20 cellular contexts compared by ENCODE assay signal in genomic region chr20:23335521-23335920, GRCh38.
"Had no signal": no experiment of that assay in that cellular context is flagged by ENCODE, and none has a peak within 500 bp of the region (broad histone marks: within the 10 kb centered on the region; RNA-seq: fewer than 3 reads in every experiment).

No MANE protein-coding gene starts in this region.

- H3K4me3 ChIP-seq: K562, SJCRH30 had no signal

- H3K27me3 Mint-ChIP-seq: IgD-negative memory B cell had no signal

- H3K9ac ChIP-seq: KMS-11 had no signal

- H3K36me3 ChIP-seq: SJCRH30 had no signal

- H3K27me3 ChIP-seq: SJCRH30 had no signal

- H3K9me3 Mint-ChIP-seq: IgD-negative memory B cell had no signal

- H3K4me2 ChIP-seq: KMS-11 had no signal

- H3K36me3 Mint-ChIP-seq: IgD-negative memory B cell had no signal

- H3K9me3 ChIP-seq: SJCRH30 had no signal

- H3K27ac ChIP-seq: KMS-11, RWPE1, SJCRH30 had no signal

- DNase-seq: Kasumi-1, MV-4-11, NCI-H1048, NCI-H1105, NCI-H1417, NCI-H1436 treated with DMSO at 0.1 percent for 48 hours, NCI-H1694, NCI-H1930, NCI-H2081, NCI-H2107, NCI-H2227 treated with DMSO at 0.1 percent for 48 hours, NCI-H524, NCI-H526 treated with DMSO at 0.1 percent for 48 hours, NCI-H748 treated with DMSO at 0.1 percent for 48 hours, SHP77 treated with DMSO at 0.1 percent for 48 hours, SJCRH30 had no signal

- H3K4me3 Mint-ChIP-seq: IgD-negative memory B cell had no signal

- H3K27ac Mint-ChIP-seq: IgD-negative memory B cell had no signal
